24 cellular contexts compared by ENCODE assay signal in genomic region chr18:26417190-26417589, GRCh38.
DNase-seq lines count a peak whose midpoint lies in the region; ATAC-seq, FAIRE-seq and TF ChIP-seq lines count a peak whose summit lies in the region.
"Had no signal": no experiment of that assay in that cellular context is flagged by ENCODE, and none has a peak within 500 bp of the region (broad histone marks: within the 10 kb centered on the region; RNA-seq: fewer than 3 reads in every experiment).

No MANE protein-coding gene starts in this region.

- DNase-seq in cardiac septum (ENCODE audit: low spot score) (peak; percentile 63), heart right ventricle (no peak), H1 (ENCODE audit: low read depth in 1 of 2, low spot score in 2 of 2) (no peak), sigmoid colon (peak; percentile 33), A172 (ENCODE audit: low spot score) (no peak)
- DNase-seq: ACHN; AML-193; BE2C; CD4-positive, alpha-beta T cell; CD8-positive, alpha-beta memory T cell; DMS 273 treated with DMSO at 0.1 percent for 48 hours; DMS79; EL; GDM1; GOT3; H9 had no signal

- no peak overlapping the region for H2BK120ac ChIP-seq in H1 (replicated peaks; ENCODE audit: low read depth, low read length)

- H2BK5ac ChIP-seq in H1 (ENCODE audit: low read depth, low read length) = peak overlapping the region; percentile 31; the same call in 1 of the 2 replicates

- H2BK12ac ChIP-seq in H1 (ENCODE audit: low read depth, low read length) = peak overlapping the region; percentile 89; the same call in 1 of the 2 replicates

- H4K91ac ChIP-seq in H1 (replicated peaks; ENCODE audit: insufficient read length, low read length) = no peak overlapping the region

- no peak overlapping the region; the same call in 1 of the 2 replicates for H2AK5ac ChIP-seq in H1 (ENCODE audit: low read depth, low read length)

- no peak overlapping the region for H3K4ac ChIP-seq in H1 (replicated peaks; ENCODE audit: insufficient read length, low read depth, low read length)

- H2BK20ac ChIP-seq in H1 (ENCODE audit: low read length) = peak overlapping the region; percentile 72

- no peak for TF ChIP-seq EP300 in H1 (IDR thresholded peaks at IDR 0.05; ENCODE audit: borderline replicate concordance in 1 of 2, low read depth in 2 of 2, low read length in 2 of 2)
- no peak for TF ChIP-seq EP300 in sigmoid colon (IDR thresholded peaks at IDR 0.05)

- FAIRE-seq in H1 (lab: Jason Lieb, UNC) = no peak
- FAIRE-seq: A549, D721Med, GM12878, GM19239 had no signal

- H4K8ac ChIP-seq in H1 (ENCODE audit: extremely low read depth, insufficient read depth, low read length) = no peak overlapping the region

- peak; percentile 41 to 44 for TF ChIP-seq RAD21 in H1 (IDR thresholded peaks at IDR 0.05 in 1 of 2, conservative IDR thresholded peaks at IDR 0.05 in 1 of 2; ENCODE audit: low read depth in 2 of 2, low read length in 2 of 2)

- TF ChIP-seq CTCF in heart right ventricle (IDR thresholded peaks at IDR 0.05) (no peak), H1 (IDR thresholded peaks at IDR 0.05; ENCODE audit: control extremely low read depth in 1 of 3, insufficient read depth in 1 of 3, low read depth in 1 of 3, low read length in 3 of 3) (no peak), sigmoid colon (IDR thresholded peaks at IDR 0.05) (no peak)

- no peak overlapping the region for H3K4me2 ChIP-seq in H1 (ENCODE audit: insufficient read depth in 1 of 2, low read depth in 2 of 2, low read length in 2 of 2)
- H3K4me2 ChIP-seq: A549; BLaER1 treated with 17β-estradiol and CSF1 and Interleukin-3, amounts not matched to agents 10 nM and 100 nM had no signal

- 95% methylated on average over 12 of the region's 12 CpGs for WGBS in heart right ventricle, 2 donors
- WGBS in H1 (ENCODE audit: extremely low coverage in 1 of 2, insufficient coverage in 1 of 2, insufficient read length in 1 of 2, insufficient replicate concordance in 2 of 2, low coverage in 1 of 2, low lambda C conversion rate in 2 of 2, missing lambda C conversion rate in 1 of 2), 2 experiments = 91% methylated on average over 12 of the region's 12 CpGs; no CpG with 5 or more reads in 1 of the 2 experiments
- WGBS in sigmoid colon, 2 donors = 95 to 96% methylated on average over 12 of the region's 12 CpGs

- H3K23ac ChIP-seq in H1 (ENCODE audit: insufficient read length) = no peak overlapping the region

- H3K27ac ChIP-seq in heart right ventricle (no peak overlapping the region), H1 (ENCODE audit: low read depth, low read length) (no peak overlapping the region), sigmoid colon (no peak overlapping the region)
- H3K27ac ChIP-seq: 22Rv1; A549; BLaER1 treated with 17β-estradiol and CSF1 and Interleukin-3, amounts not matched to agents 10 nM and 100 nM had no signal

- H3K4me3 ChIP-seq in heart right ventricle (no peak overlapping the region), H1 (ENCODE audit: extremely low read depth in 1 of 4, insufficient read depth in 2 of 4, low read depth in 3 of 4, low read length in 4 of 4) (no peak overlapping the region), sigmoid colon (no peak overlapping the region)
- H3K4me3 ChIP-seq: A549; BLaER1 treated with 17β-estradiol and CSF1 and Interleukin-3, amounts not matched to agents 10 nM and 100 nM; GM12878 had no signal

- peaks cover 0 to 6% (median 0%) of the 10 kb centered on the region in 11 donors for H3K9me3 ChIP-seq in heart right ventricle
- no peaks in the 10 kb centered on the region for H3K9me3 ChIP-seq in H1 (ENCODE audit: insufficient read depth in 2 of 2, low read depth in 1 of 2, low read length in 1 of 2)
- H3K9me3 ChIP-seq in sigmoid colon = no peaks in the 10 kb centered on the region
- H3K9me3 ChIP-seq: A549; BE2C; BLaER1 treated with 17β-estradiol and CSF1 and Interleukin-3, amounts not matched to agents 10 nM and 100 nM had no signal

- no peaks in the 10 kb centered on the region for H3K79me1 ChIP-seq in H1 (ENCODE audit: low read depth, low read length)

- H2AFZ ChIP-seq in H1 (ENCODE audit: low read length) = no peak overlapping the region

- no peaks in the 10 kb centered on the region for H3K27me3 ChIP-seq in heart right ventricle
- no peaks in the 10 kb centered on the region for H3K27me3 ChIP-seq in H1 (replicated peaks in 1 of 4; ENCODE audit: control insufficient read depth in 3 of 4, extremely low read depth in 1 of 4, insufficient read depth in 3 of 4, low read length in 3 of 4)
- no peaks in the 10 kb centered on the region for H3K27me3 ChIP-seq in sigmoid colon
- H3K27me3 ChIP-seq: BE2C; BLaER1 treated with 17β-estradiol and CSF1 and Interleukin-3, amounts not matched to agents 10 nM and 100 nM had no signal

- no peak overlapping the region for H3K56ac ChIP-seq in H1 (replicated peaks; ENCODE audit: insufficient read length, low read depth, low read length)

- intact Hi-C loops in cardiac septum (cut with DNase I) = no loop called here
- intact Hi-C loops in heart right ventricle (cut with DNase I) = no loop called here
- intact Hi-C loops in sigmoid colon (cut with DNase I) = no loop called here

- no peak overlapping the region for H3K18ac ChIP-seq in H1 (ENCODE audit: extremely low read depth, low read length)

- 0 out of 2 replicates have a peak, but pooled peaks cover 2% of the 10 kb centered on the region for H3K23me2 ChIP-seq in H1 (ENCODE audit: low read depth, low read length)

- H4K20me1 ChIP-seq in H1 (replicated peaks in 1 of 2; ENCODE audit: control insufficient read depth in 1 of 2, insufficient read depth in 2 of 2, low read length in 2 of 2) = no peaks in the 10 kb centered on the region
- H4K20me1 ChIP-seq: BLaER1 treated with 17β-estradiol and CSF1 and Interleukin-3, amounts not matched to agents 10 nM and 100 nM had no signal

- ATAC-seq in heart right ventricle (no peak), GM19463 (IDR thresholded peaks at IDR 0.05; ENCODE audit: unreplicated experiment) (no peak)
- ATAC-seq: A549, GM12878, HCT116 had no signal

- H3K14ac ChIP-seq in H1 (ENCODE audit: insufficient read length) = no peak overlapping the region

- no peak overlapping the region for H4K5ac ChIP-seq in H1 (ENCODE audit: insufficient read length, low read depth, low read length)

- H3K79me2 ChIP-seq in H1 (ENCODE audit: control insufficient read depth in 1 of 2, insufficient read depth in 2 of 2, low read length in 2 of 2) = no peaks in the 10 kb centered on the region

- TF ChIP-seq POLR2A in H1 (IDR thresholded peaks at IDR 0.05; ENCODE audit: control extremely low read depth in 1 of 2, low read depth in 2 of 2, low read length in 2 of 2) (no peak), sigmoid colon (IDR thresholded peaks at IDR 0.05) (no peak)

- POLR2A ChIA-PET in H1 (lab: Charles Lee; ENCODE audit: partially characterized antibody) = interaction anchor here (0.7 to 0.8 kb wide), 2 partner anchors 12 to 49 kb away, joined by 3 read pairs; no protein-coding TSS in a partner anchor

- H3K4me1 ChIP-seq in heart right ventricle (no peaks in the 10 kb centered on the region), H1 (replicated peaks in 1 of 4; ENCODE audit: control insufficient read depth in 3 of 4, insufficient read depth in 4 of 4, low read length in 3 of 4) (peaks cover 0 to 8% (median 6%) of the 10 kb centered on the region in 4 experiments; a peak in 5 of 7 replicates), sigmoid colon (no peaks in the 10 kb centered on the region)
- H3K4me1 ChIP-seq: A549; BE2C; BLaER1 treated with 17β-estradiol and CSF1 and Interleukin-3, amounts not matched to agents 10 nM and 100 nM had no signal

- CTCF ChIA-PET in H1 (lab: Charles Lee; ENCODE audit: partially characterized antibody) = interaction anchor here (1.2 to 2.0 kb wide), 3 partner anchors 8 to 33 kb away, joined by 3 to 10 read pairs (median 6); no protein-coding TSS in a partner anchor

- no peak overlapping the region for H3K9ac ChIP-seq in H1 (replicated peaks in 1 of 4; ENCODE audit: extremely low read depth in 1 of 4, low read depth in 3 of 4, low read length in 3 of 4)
- H3K9ac ChIP-seq: BLaER1 treated with 17β-estradiol and CSF1 and Interleukin-3, amounts not matched to agents 10 nM and 100 nM had no signal

- H2BK15ac ChIP-seq in H1 (ENCODE audit: low read length) = no peak overlapping the region

- no peaks in the 10 kb centered on the region for H3K36me3 ChIP-seq in heart right ventricle
- H3K36me3 ChIP-seq in H1 (ENCODE audit: control insufficient read depth in 2 of 4, insufficient read depth in 4 of 4, low read length in 3 of 4) = no peaks in the 10 kb centered on the region
- H3K36me3 ChIP-seq in sigmoid colon = no peaks in the 10 kb centered on the region
- H3K36me3 ChIP-seq: BE2C; BLaER1 treated with 17β-estradiol and CSF1 and Interleukin-3, amounts not matched to agents 10 nM and 100 nM had no signal

TF ChIP-seq in H1, 55 proteins besides CTCF, POLR2A, EP300 and RAD21:
- TF ChIP-seq SIX5 (IDR thresholded peaks at IDR 0.05; ENCODE audit: low read depth, low read length) = no peak
- no peak for TF ChIP-seq YY1 (IDR thresholded peaks at IDR 0.05; ENCODE audit: low read depth, low read length)
- no peak for TF ChIP-seq MAFK (IDR thresholded peaks at IDR 0.05; ENCODE audit: low read depth, low read length)
- TF ChIP-seq BRCA1 (IDR thresholded peaks at IDR 0.05; ENCODE audit: low read depth, low read length) = no peak

Comparison
In these comparisons a context has a peak if more than half of its experiments do, and no peak if none do; other contexts are left out.
1. DNase-seq: peak in cardiac septum (single experiment) and sigmoid colon (single experiment); none in heart right ventricle (0 of 2), H1 (0 of 2) and A172 (single experiment).